1 cellular context compared by ENCODE assay signal in genomic region chr11:86151188-86152005, GRCh38.
TF ChIP-seq lines count a peak whose summit lies in the region.

No MANE protein-coding gene starts in this region.

TF ChIP-seq in liver, 16 proteins besides CTCF, POLR2A, EP300 and RAD21 (continued from another document):
- no peak for TF ChIP-seq REST (IDR thresholded peaks at IDR 0.05)
- no peak for TF ChIP-seq ATF3 (IDR thresholded peaks at IDR 0.05)
- no peak for TF ChIP-seq GABPA (IDR thresholded peaks at IDR 0.05 in 1 of 2, conservative IDR thresholded peaks at IDR 0.05 in 1 of 2)
